8 cellular contexts compared by ENCODE assay signal in genomic region chr11:11157201-11157600, GRCh38.
DNase-seq lines count a peak whose midpoint lies in the region; ATAC-seq and TF ChIP-seq lines count a peak whose summit lies in the region.

No MANE protein-coding gene starts in this region.

- intact Hi-C loops in upper lobe of right lung (cut with DNase I): no loop called here

- no peaks in the 10 kb centered on the region for H3K9me3 ChIP-seq in upper lobe of right lung

- H3K4me3 ChIP-seq in upper lobe of right lung: no peak overlapping the region

- TF ChIP-seq CTCF in upper lobe of right lung (IDR thresholded peaks at IDR 0.05): peak; percentile 41

- H3K27me3 ChIP-seq in upper lobe of right lung: no peaks in the 10 kb centered on the region

- no peak overlapping the region for H3K27ac ChIP-seq in upper lobe of right lung

- peak; percentile 23 for ATAC-seq in upper lobe of right lung
- ATAC-seq in GM18502 (IDR thresholded peaks at IDR 0.05; ENCODE audit: poor library complexity, unreplicated experiment): no peak

- H3K36me3 ChIP-seq in upper lobe of right lung: no peaks in the 10 kb centered on the region

- H3K4me1 ChIP-seq in upper lobe of right lung: no peaks in the 10 kb centered on the region

- DNase-seq in NCI-H524 (lab: John Stamatoyannopoulos, UW): peak; percentile 15 to 27
- no peak for DNase-seq in NCI-H524 treated with DMSO at 0.1 percent for 48 hours (lab: John Stamatoyannopoulos, UW)
- peak; percentile 21 for DNase-seq in NCI-H526 treated with DMSO at 0.1 percent for 48 hours (lab: John Stamatoyannopoulos, UW)
- peak in 3 of 4 experiments; percentile 6 to 67 (median 52) for DNase-seq in activated naive CD4-positive, alpha-beta T cell (lab: John Stamatoyannopoulos, UW)
- peak; percentile 77 for DNase-seq in iPS-NIHi7 (ENCODE audit: extremely low spot score)
- DNase-seq in upper lobe of right lung: no peak
- no peak for DNase-seq in retina

Comparison
In these comparisons a context has a peak if more than half of its experiments do, and no peak if none do; other contexts are left out.
1. DNase-seq: peak in NCI-H524 (2 of 2), NCI-H526 treated with DMSO at 0.1 percent for 48 hours (single experiment), activated naive CD4-positive, alpha-beta T cell (3 of 4) and iPS-NIHi7 (single experiment); none in NCI-H524 treated with DMSO at 0.1 percent for 48 hours (single experiment), upper lobe of right lung (single experiment) and retina (single experiment).